19 cellular contexts compared by ENCODE assay signal in genomic region chr1:198701250-198701649, GRCh38.
A peak's percentile ranks its signal among the peaks of the same experiment; 100 is the strongest.
DNase-seq lines count a peak whose midpoint lies in the region; ATAC-seq and TF ChIP-seq lines count a peak whose summit lies in the region.
"Had no signal": no experiment of that assay in that cellular context is flagged by ENCODE, and none has a peak within 500 bp of the region (broad histone marks: within the 10 kb centered on the region; RNA-seq: fewer than 3 reads in every experiment).

No MANE protein-coding gene starts in this region.

- no peak overlapping the region for H3K4me3 ChIP-seq in spleen
- H3K4me3 ChIP-seq: gastrocnemius medialis had no signal

- peak overlapping the region in 3 of 8 donors; percentile 28 to 57 (median 37) for H3K27ac ChIP-seq in spleen
- H3K27ac ChIP-seq: gastrocnemius medialis had no signal

- WGBS in spleen, 5 donors, result 29 to 71% (median 62%) methylated on average over 1 of the region's 1 CpG

- H3K36me3 ChIP-seq in spleen, result peaks cover 0 to 100% (median 66%) of the 10 kb centered on the region in 6 donors
- H3K36me3 ChIP-seq: gastrocnemius medialis had no signal

- H3K4me1 ChIP-seq in spleen, result peaks cover 0 to 82% (median 42%) of the 10 kb centered on the region in 6 donors
- H3K4me1 ChIP-seq: gastrocnemius medialis had no signal

- H3K36me3 Mint-ChIP-seq in activated T-cell treated with anti-CD3 and anti-CD28 coated beads, Interleukin-2, amount 50 U/mL, for 24 hours (ENCODE audit: low read depth), result peaks cover 96% of the 10 kb centered on the region
- H3K36me3 Mint-ChIP-seq in activated naive CD8-positive, alpha-beta T cell treated with anti-CD3 and anti-CD28 coated beads for 36 hours, result peaks cover 80% of the 10 kb centered on the region
- peaks cover 81% of the 10 kb centered on the region for H3K36me3 Mint-ChIP-seq in stimulated activated memory B cell treated with anti-CD40 and anti-IgM and Interleukin-4, amounts not matched to agents 10 μg/mL and 1 μg/mL and 100 μg/mL, for 72 hours
- H3K36me3 Mint-ChIP-seq: brain had no signal

- DNase-seq in activated T-cell treated with anti-CD3 and anti-CD28 coated beads, Interleukin-2, amount 50 U/mL, for 24 hours, result no peak
- no peak for DNase-seq in activated T-cell treated with anti-CD3 and anti-CD28 coated beads, Interleukin-2, amount 50 U/mL, for 48 hours
- DNase-seq in NCI-H2107 (lab: John Stamatoyannopoulos, UW) (peak; percentile 15), RKO (ENCODE audit: low spot score) (no peak), GDM1 (lab: John Stamatoyannopoulos, UW) (no peak), spleen (no peak)
- no peak for DNase-seq in activated naive CD8-positive, alpha-beta T cell treated with anti-CD3 and anti-CD28 coated beads for 36 hours
- DNase-seq: activated CD8-positive, alpha-beta memory T cell treated with anti-CD3 and anti-CD28 coated beads, Interleukin-2, amount 50 U/mL, for 48 hours; AML-193; effector CD8-positive, alpha-beta T cell; gastrocnemius medialis; kidney; NCI-H1092 treated with DMSO at 0.1 percent for 48 hours; retina; stimulated activated CD4-positive, alpha-beta T cell treated with anti-CD3 and anti-CD28 coated beads, Interleukin-4, amount 100 ng/mL, for 4 hours; T-helper 9 cell had no signal

- no peak for TF ChIP-seq POLR2A in spleen (IDR thresholded peaks at IDR 0.05)

- H3K9me3 ChIP-seq in spleen, result no peaks in the 10 kb centered on the region
- H3K9me3 ChIP-seq: gastrocnemius medialis had no signal

- H3K4me3 Mint-ChIP-seq in activated T-cell treated with anti-CD3 and anti-CD28 coated beads, Interleukin-2, amount 50 U/mL, for 24 hours, result no peak overlapping the region
- H3K4me3 Mint-ChIP-seq in activated naive CD8-positive, alpha-beta T cell treated with anti-CD3 and anti-CD28 coated beads for 36 hours, result no peak overlapping the region
- H3K4me3 Mint-ChIP-seq in stimulated activated memory B cell treated with anti-CD40 and anti-IgM and Interleukin-4, amounts not matched to agents 10 μg/mL and 1 μg/mL and 100 μg/mL, for 72 hours, result no peak overlapping the region

- no peak for TF ChIP-seq CTCF in spleen (IDR thresholded peaks at IDR 0.05 in 8 of 11, conservative IDR thresholded peaks at IDR 0.05 in 3 of 11)

- H3K27ac Mint-ChIP-seq in activated T-cell treated with anti-CD3 and anti-CD28 coated beads, Interleukin-2, amount 50 U/mL, for 24 hours, result peak overlapping the region; percentile 67
- peak overlapping the region; percentile 70 for H3K27ac Mint-ChIP-seq in activated naive CD8-positive, alpha-beta T cell treated with anti-CD3 and anti-CD28 coated beads for 36 hours
- peak overlapping the region; percentile 80 for H3K27ac Mint-ChIP-seq in stimulated activated memory B cell treated with anti-CD40 and anti-IgM and Interleukin-4, amounts not matched to agents 10 μg/mL and 1 μg/mL and 100 μg/mL, for 72 hours
- H3K27ac Mint-ChIP-seq: brain had no signal

- H3K27me3 Mint-ChIP-seq in activated T-cell treated with anti-CD3 and anti-CD28 coated beads, Interleukin-2, amount 50 U/mL, for 24 hours, result no peaks in the 10 kb centered on the region
- no peaks in the 10 kb centered on the region for H3K27me3 Mint-ChIP-seq in activated naive CD8-positive, alpha-beta T cell treated with anti-CD3 and anti-CD28 coated beads for 36 hours
- H3K27me3 Mint-ChIP-seq in stimulated activated memory B cell treated with anti-CD40 and anti-IgM and Interleukin-4, amounts not matched to agents 10 μg/mL and 1 μg/mL and 100 μg/mL, for 72 hours, result no peaks in the 10 kb centered on the region

- no peaks in the 10 kb centered on the region for H3K9me3 Mint-ChIP-seq in activated T-cell treated with anti-CD3 and anti-CD28 coated beads, Interleukin-2, amount 50 U/mL, for 24 hours
- no peaks in the 10 kb centered on the region for H3K9me3 Mint-ChIP-seq in activated naive CD8-positive, alpha-beta T cell treated with anti-CD3 and anti-CD28 coated beads for 36 hours
- H3K9me3 Mint-ChIP-seq in stimulated activated memory B cell treated with anti-CD40 and anti-IgM and Interleukin-4, amounts not matched to agents 10 μg/mL and 1 μg/mL and 100 μg/mL, for 72 hours, result no peaks in the 10 kb centered on the region
- H3K9me3 Mint-ChIP-seq: brain had no signal

- peaks cover 87% of the 10 kb centered on the region for H3K4me1 Mint-ChIP-seq in activated T-cell treated with anti-CD3 and anti-CD28 coated beads, Interleukin-2, amount 50 U/mL, for 24 hours (ENCODE audit: low read depth)
- peaks cover 81% of the 10 kb centered on the region for H3K4me1 Mint-ChIP-seq in activated naive CD8-positive, alpha-beta T cell treated with anti-CD3 and anti-CD28 coated beads for 36 hours
- H3K4me1 Mint-ChIP-seq in stimulated activated memory B cell treated with anti-CD40 and anti-IgM and Interleukin-4, amounts not matched to agents 10 μg/mL and 1 μg/mL and 100 μg/mL, for 72 hours, result peaks cover 47% of the 10 kb centered on the region

- ATAC-seq in stimulated activated memory B cell treated with anti-CD40 and anti-IgM and Interleukin-4, amounts not matched to agents 10 μg/mL and 1 μg/mL and 100 μg/mL, for 72 hours, result no peak
- ATAC-seq: gastrocnemius medialis, Panc1 had no signal

- intact Hi-C loops in spleen (cut with DNase I; ENCODE audit: low total_unique reads), result no loop called here

- H3K27me3 ChIP-seq in spleen (replicated peaks in 1 of 7), result no peaks in the 10 kb centered on the region
